In genomic region chr11:58774164-58774593, GRCh38 we compare ENCODE assay signal across 1 cellular context.
TF ChIP-seq lines count a peak whose summit lies in the region.

No MANE protein-coding gene starts in this region.

TF ChIP-seq in K562, 482 proteins besides CTCF, POLR2A, EP300 and RAD21 (continues in another document):
- TF ChIP-seq TARDBP (IDR thresholded peaks at IDR 0.05) (no peak), PHF8 (IDR thresholded peaks at IDR 0.05; ENCODE audit: borderline replicate concordance, low read length) (no peak), E2F5 (CRISPR knock-in tag; IDR thresholded peaks at IDR 0.05) (no peak), POLR2G (IDR thresholded peaks at IDR 0.05; ENCODE audit: low read depth, low read length) (no peak), ZNF444 (CRISPR knock-in tag; IDR thresholded peaks at IDR 0.05) (no peak), ZNF24 (IDR thresholded peaks at IDR 0.05) (no peak), CXXC5 (CRISPR knock-in tag; IDR thresholded peaks at IDR 0.05) (peak; percentile 55), ELF4 (CRISPR knock-in tag; IDR thresholded peaks at IDR 0.05) (0 out of 2 replicates have a peak, but pooled peaks have one; percentile 6), ZNF165 (CRISPR knock-in tag; IDR thresholded peaks at IDR 0.05; ENCODE audit: borderline replicate concordance) (no peak), ZNF318 (IDR thresholded peaks at IDR 0.05; ENCODE audit: borderline replicate concordance in 1 of 2, low read depth in 1 of 2) (no peak), BRD4 (IDR thresholded peaks at IDR 0.05) (no peak), ZFP36 (IDR thresholded peaks at IDR 0.05; ENCODE audit: low read depth, low read length, partially characterized antibody) (no peak), TBL1XR1 (IDR thresholded peaks at IDR 0.05; ENCODE audit: low read length in 2 of 2) (no peak), NR2C1 (IDR thresholded peaks at IDR 0.05) (no peak), NR2C1 (tag; IDR thresholded peaks at IDR 0.05) (peak; percentile 38; the same call in 1 of the 2 replicates), ZBTB1 (CRISPR knock-in tag; IDR thresholded peaks at IDR 0.05; ENCODE audit: borderline replicate concordance, low read depth) (no peak), SRSF1 (IDR thresholded peaks at IDR 0.05; ENCODE audit: low read depth, low read length) (no peak), EHMT2 (IDR thresholded peaks at IDR 0.05) (no peak), ZNF778 (CRISPR knock-in tag; IDR thresholded peaks at IDR 0.05) (no peak), RBM17 (IDR thresholded peaks at IDR 0.05; ENCODE audit: borderline replicate concordance, low read depth, low read length) (no peak), SNIP1 (IDR thresholded peaks at IDR 0.05; ENCODE audit: low read depth) (no peak), ERF (CRISPR knock-in tag; IDR thresholded peaks at IDR 0.05) (0 out of 2 replicates have a peak, but pooled peaks have one; percentile 12), NCOA1 (IDR thresholded peaks at IDR 0.05; ENCODE audit: low read depth) (no peak), ZKSCAN8 (CRISPR knock-in tag; IDR thresholded peaks at IDR 0.05) (peak; percentile 82), KLF6 (CRISPR knock-in tag; IDR thresholded peaks at IDR 0.05; ENCODE audit: borderline replicate concordance) (peak; percentile 78; the same call in 1 of the 2 replicates), LARP7 (IDR thresholded peaks at IDR 0.05) (no peak), CUX1 (CRISPR knock-in tag; IDR thresholded peaks at IDR 0.05) (no peak), ZNF507 (tag; conservative IDR thresholded peaks at IDR 0.05) (no peak), THRB (CRISPR knock-in tag; conservative IDR thresholded peaks at IDR 0.05) (no peak), ZHX1 (conservative IDR thresholded peaks at IDR 0.05; ENCODE audit: low read length) (no peak), ZNF57 (CRISPR knock-in tag; IDR thresholded peaks at IDR 0.05) (no peak), MYNN (IDR thresholded peaks at IDR 0.05) (no peak), MYNN (CRISPR knock-in tag; IDR thresholded peaks at IDR 0.05) (no peak), TFAP4 (CRISPR knock-in tag; IDR thresholded peaks at IDR 0.05; ENCODE audit: borderline replicate concordance) (no peak), ZNF699 (CRISPR knock-in tag; IDR thresholded peaks at IDR 0.05; ENCODE audit: insufficient replicate concordance) (no peak), HMGN3 (IDR thresholded peaks at IDR 0.05; ENCODE audit: borderline replicate concordance, extremely low read depth, insufficient read length, low read depth, low read length) (no peak), ZNF212 (CRISPR knock-in tag; IDR thresholded peaks at IDR 0.05) (no peak), ZNF561 (CRISPR knock-in tag; conservative IDR thresholded peaks at IDR 0.05) (no peak), FOXP4 (CRISPR knock-in tag; IDR thresholded peaks at IDR 0.05; ENCODE audit: borderline replicate concordance) (no peak), PHF21A (IDR thresholded peaks at IDR 0.05; ENCODE audit: borderline replicate concordance, low read depth) (no peak), CEBPG (CRISPR knock-in tag; IDR thresholded peaks at IDR 0.05) (no peak), CEBPG (tag; conservative IDR thresholded peaks at IDR 0.05 in 1 of 2, IDR thresholded peaks at IDR 0.05 in 1 of 2) (no peak), ETV5 (CRISPR knock-in tag; IDR thresholded peaks at IDR 0.05; ENCODE audit: low read depth) (no peak)
